ENCODE assay signal across 11 cellular contexts in the genomic region with DNA sequence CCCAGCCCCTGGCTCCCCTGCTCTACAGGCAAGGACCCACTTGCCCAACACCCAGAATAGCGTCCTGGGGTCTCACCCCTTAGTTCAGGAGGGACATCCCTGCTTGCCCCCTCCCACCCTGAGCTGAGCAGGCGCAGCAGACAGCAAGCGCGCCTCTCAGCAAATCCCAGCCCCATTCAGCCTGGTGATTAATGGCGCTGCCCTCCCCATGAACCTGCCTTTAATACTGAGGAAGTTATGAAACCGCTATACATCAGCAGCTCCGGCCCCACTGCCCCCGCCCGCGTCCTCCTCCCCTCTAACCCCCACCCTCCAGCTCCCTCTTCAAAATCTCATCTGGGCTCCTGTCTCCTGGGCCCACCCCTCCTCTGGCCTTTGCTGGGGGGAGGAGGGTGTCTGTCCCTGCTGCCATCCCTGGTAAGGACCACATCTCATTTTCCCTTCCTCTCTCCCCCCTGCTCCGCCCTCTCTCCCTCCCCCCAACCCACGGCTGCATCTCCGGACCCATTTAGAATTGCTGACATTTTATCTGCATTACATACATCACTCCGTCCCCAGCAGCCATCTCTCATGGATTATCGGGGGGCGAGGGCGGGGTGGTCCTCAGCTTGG. TPM values are rescaled to one million over a fixed set of nuclear protein-coding genes. Genes with fewer than 3 reads are reported as not detected.
A peak's percentile ranks its signal among the peaks of the same experiment; 100 is the strongest.
DNase-seq lines count a peak whose midpoint lies in the region; ATAC-seq, FAIRE-seq and TF ChIP-seq lines count a peak whose summit lies in the region.
"Had no signal": no experiment of that assay in that cellular context is flagged by ENCODE, and none has a peak within 500 bp of the region (broad histone marks: within the 10 kb centered on the region; RNA-seq: fewer than 3 reads in every experiment).

No MANE protein-coding gene starts in this region.

- TF ChIP-seq CTCF in RWPE2 (IDR thresholded peaks at IDR 0.05; ENCODE audit: poor library complexity, severe bottlenecking) (no peak), foreskin fibroblast (IDR thresholded peaks at IDR 0.05; ENCODE audit: low read depth, low read length) (no peak), breast epithelium (IDR thresholded peaks at IDR 0.05) (no peak)

- ATAC-seq in RWPE2 (ENCODE audit: low read depth) (peak; percentile 75), GM21737 (IDR thresholded peaks at IDR 0.05; ENCODE audit: unreplicated experiment) (no peak), Right ventricle myocardium superior (ENCODE audit: poor library complexity) (no peak)
- ATAC-seq in stimulated activated naive B cell treated with anti-CD40 and anti-IgM and Interleukin-4, amounts not matched to agents 10 μg/mL and 1 μg/mL and 100 μg/mL, for 72 hours (replicated peaks) = peak; percentile 25 to 48
- ATAC-seq: activated naive CD8-positive, alpha-beta T cell treated with anti-CD3 and anti-CD28 coated beads, Interleukin-2, amount 50 U/mL, for 24 hours; gastroesophageal sphincter had no signal

- H3K4me1 Mint-ChIP-seq in stimulated activated naive B cell treated with anti-CD40 and anti-IgM and Interleukin-4, amounts not matched to agents 10 μg/mL and 1 μg/mL and 100 μg/mL, for 72 hours = peaks cover 32 to 44% of the 10 kb centered on the region in 2 donors

- peaks cover 4% of the 10 kb centered on the region for H3K4me1 ChIP-seq in RWPE2 (ENCODE audit: insufficient read depth, poor library complexity, severe bottlenecking)
- no peaks in the 10 kb centered on the region for H3K4me1 ChIP-seq in breast epithelium
- H3K4me1 ChIP-seq: parathyroid adenoma had no signal

- H3K27ac ChIP-seq in RWPE2 (ENCODE audit: poor library complexity, severe bottlenecking) = no peak overlapping the region
- no peak overlapping the region for H3K27ac ChIP-seq in breast epithelium
- H3K27ac ChIP-seq: gastroesophageal sphincter, parathyroid adenoma had no signal

- H3K9me3 ChIP-seq in RWPE2 (ENCODE audit: severe bottlenecking) = no peaks in the 10 kb centered on the region
- no peaks in the 10 kb centered on the region for H3K9me3 ChIP-seq in breast epithelium
- H3K9me3 ChIP-seq: gastroesophageal sphincter, MG63 had no signal

- no peaks in the 10 kb centered on the region for H3K27me3 ChIP-seq in RWPE2 (ENCODE audit: insufficient read depth, poor library complexity, severe bottlenecking)
- H3K27me3 ChIP-seq in breast epithelium = no peaks in the 10 kb centered on the region
- H3K27me3 ChIP-seq: MG63 had no signal

- H3K36me3 ChIP-seq in RWPE2 (ENCODE audit: low read depth) (no peaks in the 10 kb centered on the region), breast epithelium (no peaks in the 10 kb centered on the region)
- H3K36me3 ChIP-seq: gastroesophageal sphincter, MG63 had no signal

- peak overlapping the region; percentile 40 to 67 for H3K4me3 Mint-ChIP-seq in stimulated activated naive B cell treated with anti-CD40 and anti-IgM and Interleukin-4, amounts not matched to agents 10 μg/mL and 1 μg/mL and 100 μg/mL, for 72 hours
- H3K4me3 Mint-ChIP-seq: activated naive CD8-positive, alpha-beta T cell treated with anti-CD3 and anti-CD28 coated beads, Interleukin-2, amount 50 U/mL, for 24 hours had no signal

- no peaks in the 10 kb centered on the region for H3K36me3 Mint-ChIP-seq in stimulated activated naive B cell treated with anti-CD40 and anti-IgM and Interleukin-4, amounts not matched to agents 10 μg/mL and 1 μg/mL and 100 μg/mL, for 72 hours

- H3K4me3 ChIP-seq in RWPE2 (ENCODE audit: severe bottlenecking) (no peak overlapping the region), foreskin fibroblast (ENCODE audit: low read depth in 1 of 2, low read length in 2 of 2) (no peak overlapping the region), breast epithelium (no peak overlapping the region)
- H3K4me3 ChIP-seq: gastroesophageal sphincter, MG63 had no signal

- no peaks in the 10 kb centered on the region for H3K9me3 Mint-ChIP-seq in stimulated activated naive B cell treated with anti-CD40 and anti-IgM and Interleukin-4, amounts not matched to agents 10 μg/mL and 1 μg/mL and 100 μg/mL, for 72 hours
- H3K9me3 Mint-ChIP-seq: activated naive CD8-positive, alpha-beta T cell treated with anti-CD3 and anti-CD28 coated beads, Interleukin-2, amount 50 U/mL, for 24 hours had no signal

- FAIRE-seq in HTR-8/SVneo (lab: Jason Lieb, UNC) = no peak

- H3K27ac Mint-ChIP-seq in stimulated activated naive B cell treated with anti-CD40 and anti-IgM and Interleukin-4, amounts not matched to agents 10 μg/mL and 1 μg/mL and 100 μg/mL, for 72 hours = peak overlapping the region; percentile 9
- H3K27ac Mint-ChIP-seq: activated naive CD8-positive, alpha-beta T cell treated with anti-CD3 and anti-CD28 coated beads, Interleukin-2, amount 50 U/mL, for 24 hours had no signal

- TF ChIP-seq POLR2A in breast epithelium (IDR thresholded peaks at IDR 0.05) = no peak

- DNase-seq in HTR-8/SVneo (ENCODE audit: insufficient read length, low spot score) (peak; percentile 71), RWPE2 (ENCODE audit: low spot score) (no peak), foreskin fibroblast (peak; percentile 48 to 73), breast epithelium (ENCODE audit: low spot score in 2 of 2) (no peak), Right ventricle myocardium superior (no peak)
- DNase-seq in stimulated activated naive B cell treated with anti-CD40 and anti-IgM and Interleukin-4, amounts not matched to agents 10 μg/mL and 1 μg/mL and 100 μg/mL, for 72 hours = no peak
- DNase-seq: activated naive CD8-positive, alpha-beta T cell treated with anti-CD3 and anti-CD28 coated beads, Interleukin-2, amount 50 U/mL, for 24 hours; MG63 had no signal

- peaks cover 77 to 78% of the 10 kb centered on the region in 2 donors for H3K27me3 Mint-ChIP-seq in stimulated activated naive B cell treated with anti-CD40 and anti-IgM and Interleukin-4, amounts not matched to agents 10 μg/mL and 1 μg/mL and 100 μg/mL, for 72 hours

- intact Hi-C loops in breast epithelium (cut with DNase I; ENCODE audit: low total_unique reads) (no loop called here), Right ventricle myocardium superior (cut with DNase I) (no loop called here)

RNA-seq across cellular contexts. Expression of gene SMUG1, which starts 7.1 kb away (rescaled TPM):
- total RNA-seq in breast epithelium = 10 to 100 TPM; 29.6 to 55.4 (median 46.4) TPM
- 16.5 TPM for total RNA-seq in Right ventricle myocardium superior

Comparison
In these comparisons a context has a peak if more than half of its experiments do, and no peak if none do; other contexts are left out.
1. DNase-seq: peak in HTR-8/SVneo (single experiment) and foreskin fibroblast (2 of 2); none in RWPE2 (single experiment), stimulated activated naive B cell treated with anti-CD40 and anti-IgM and Interleukin-4, amounts not matched to agents 10 μg/mL and 1 μg/mL and 100 μg/mL, for 72 hours (single experiment), breast epithelium (0 of 2) and Right ventricle myocardium superior (single experiment).
2. ATAC-seq: peak in RWPE2 (single experiment) and stimulated activated naive B cell treated with anti-CD40 and anti-IgM and Interleukin-4, amounts not matched to agents 10 μg/mL and 1 μg/mL and 100 μg/mL, for 72 hours (2 of 2); none in GM21737 (single experiment) and Right ventricle myocardium superior (single experiment).